Comparison of ENCODE assay signal across 11 cellular contexts in the genomic region with DNA sequence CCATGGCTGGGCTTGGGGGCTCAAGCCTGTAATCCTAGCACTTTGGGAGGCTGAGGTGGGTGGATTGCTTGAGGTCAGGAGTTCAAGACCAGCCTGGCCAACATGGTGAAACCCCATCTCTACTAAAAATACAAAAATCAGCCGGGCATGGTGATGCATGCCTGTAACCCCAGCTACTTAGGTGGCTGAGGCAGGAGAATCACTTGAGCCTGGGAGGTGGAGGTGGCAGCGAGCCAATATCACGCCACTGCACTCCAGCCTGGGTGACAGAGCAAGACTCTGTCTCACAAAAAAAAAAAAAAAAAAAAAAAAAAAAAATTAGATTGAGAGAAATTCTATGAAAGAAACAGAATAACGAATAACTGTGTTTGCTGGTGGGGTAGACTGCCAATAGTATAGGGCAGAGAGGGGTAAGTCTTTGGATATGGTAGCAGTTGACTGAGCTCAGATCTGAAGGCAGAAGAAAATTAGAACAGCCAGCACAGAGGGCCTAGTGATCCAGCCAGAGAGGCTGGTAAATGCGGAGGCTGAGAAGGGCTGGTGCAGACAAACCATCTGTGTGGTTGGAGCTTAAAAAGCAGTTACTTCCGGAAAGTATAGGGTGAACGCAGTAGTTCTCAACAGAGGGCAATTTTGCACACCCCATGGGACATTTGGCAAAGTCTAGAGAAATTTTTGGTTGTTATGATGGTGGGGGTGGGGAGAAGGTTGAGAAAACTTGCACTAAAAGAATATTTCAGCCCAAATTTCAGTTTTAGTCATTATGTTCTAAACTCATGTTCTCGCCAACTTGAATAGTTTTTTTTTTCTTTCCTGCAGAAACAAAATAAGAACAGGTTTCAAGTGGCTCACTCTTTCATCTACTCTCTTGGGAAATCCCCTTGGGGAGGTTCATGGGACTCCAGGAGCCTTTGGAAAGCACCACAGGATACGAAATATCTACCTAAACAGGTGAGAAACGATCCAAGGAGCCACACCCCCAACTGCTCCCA. TPM values are rescaled to one million over a fixed set of nuclear protein-coding genes. Genes with fewer than 3 reads are reported as not detected.
DNase-seq lines count a peak whose midpoint lies in the region; ATAC-seq and TF ChIP-seq lines count a peak whose summit lies in the region.
"Had no signal": no experiment of that assay in that cellular context is flagged by ENCODE, and none has a peak within 500 bp of the region (broad histone marks: within the 10 kb centered on the region; RNA-seq: fewer than 3 reads in every experiment).

No MANE protein-coding gene starts in this region.

- intact Hi-C loops in OCI-LY7 (cut with micrococcal nuclease; ENCODE audit: unreplicated experiment), result no loop called here

- POLR2A ChIA-PET in OCI-LY7 (lab: Charles Lee), result no interaction called here

- H3K9me2 ChIP-seq in OCI-LY7 (ENCODE audit: insufficient read depth, low read length), result no peaks in the 10 kb centered on the region

- peak; percentile 40 for ATAC-seq in activated naive CD8-positive, alpha-beta T cell treated with anti-CD3 and anti-CD28 coated beads, Interleukin-2, amount 50 U/mL, for 24 hours
- peak; percentile 86 for ATAC-seq in stimulated activated effector memory CD8-positive, alpha-beta T cell treated with anti-CD3 and anti-CD28 coated beads, Interleukin-12 subunit alpha, Interleukin-12 subunit beta, amount 100 ng/mL, for 72 hours
- ATAC-seq in HG03460 (IDR thresholded peaks at IDR 0.05; ENCODE audit: unreplicated experiment) (no peak), GM21381 (IDR thresholded peaks at IDR 0.05; ENCODE audit: unreplicated experiment) (no peak)

- H3K27ac ChIP-seq in OCI-LY7 (ENCODE audit: low read depth, low read length, poor library complexity, severe bottlenecking), result no peak overlapping the region
- H3K27ac ChIP-seq: epithelial cell of prostate, thoracic aorta had no signal

- H3K36me3 Mint-ChIP-seq in activated naive CD8-positive, alpha-beta T cell treated with anti-CD3 and anti-CD28 coated beads, Interleukin-2, amount 50 U/mL, for 24 hours (ENCODE audit: low read depth), result no peaks in the 10 kb centered on the region
- H3K36me3 Mint-ChIP-seq in stimulated activated effector memory CD8-positive, alpha-beta T cell treated with anti-CD3 and anti-CD28 coated beads, Interleukin-12 subunit alpha, Interleukin-12 subunit beta, amount 100 ng/mL, for 72 hours, result no peaks in the 10 kb centered on the region

- no TSS peak for BruUV-seq in OCI-LY7 (replicated peaks; lab: Mats Ljungman, UMichigan)

- TF ChIP-seq CTCF in OCI-LY7 (conservative IDR thresholded peaks at IDR 0.05; ENCODE audit: low read length), result no peak

- CTCF ChIA-PET in OCI-LY7 (lab: Charles Lee; ENCODE audit: unreplicated experiment), result no interaction called here

- H3K4me3 Mint-ChIP-seq in activated naive CD8-positive, alpha-beta T cell treated with anti-CD3 and anti-CD28 coated beads, Interleukin-2, amount 50 U/mL, for 24 hours, result peak overlapping the region; percentile 28
- H3K4me3 Mint-ChIP-seq in stimulated activated effector memory CD8-positive, alpha-beta T cell treated with anti-CD3 and anti-CD28 coated beads, Interleukin-12 subunit alpha, Interleukin-12 subunit beta, amount 100 ng/mL, for 72 hours, result peak overlapping the region; percentile 39

- H3K4me2 ChIP-seq in OCI-LY7 (ENCODE audit: low read length), result no peak overlapping the region

- H3K9me3 ChIP-seq in OCI-LY7 (ENCODE audit: low read length), result no peaks in the 10 kb centered on the region
- H3K9me3 ChIP-seq: thoracic aorta had no signal

- H3K4me1 ChIP-seq in OCI-LY7 (ENCODE audit: insufficient read depth, low read length, poor library complexity, severe bottlenecking), result no peaks in the 10 kb centered on the region

- H2AFZ ChIP-seq in OCI-LY7 (ENCODE audit: low read length), result no peak overlapping the region

- no peaks in the 10 kb centered on the region for H3K36me3 ChIP-seq in OCI-LY7 (ENCODE audit: insufficient read depth, low read length)
- H3K36me3 ChIP-seq: thoracic aorta had no signal

- H4K20me1 ChIP-seq in OCI-LY7 (ENCODE audit: insufficient read depth, low read length), result no peaks in the 10 kb centered on the region

- peaks cover 26% of the 10 kb centered on the region for H3K27me3 Mint-ChIP-seq in activated naive CD8-positive, alpha-beta T cell treated with anti-CD3 and anti-CD28 coated beads, Interleukin-2, amount 50 U/mL, for 24 hours

- H3K4me3 ChIP-seq in OCI-LY7 (ENCODE audit: low read depth, low read length, poor library complexity, severe bottlenecking), result no peak overlapping the region
- H3K4me3 ChIP-seq: thoracic aorta had no signal

- peaks cover 11% of the 10 kb centered on the region for H3K4me1 Mint-ChIP-seq in activated naive CD8-positive, alpha-beta T cell treated with anti-CD3 and anti-CD28 coated beads, Interleukin-2, amount 50 U/mL, for 24 hours
- H3K4me1 Mint-ChIP-seq in stimulated activated effector memory CD8-positive, alpha-beta T cell treated with anti-CD3 and anti-CD28 coated beads, Interleukin-12 subunit alpha, Interleukin-12 subunit beta, amount 100 ng/mL, for 72 hours, result peaks cover 14% of the 10 kb centered on the region

- peak; percentile 37 for DNase-seq in NCI-H82 (lab: John Stamatoyannopoulos, UW)
- DNase-seq in NCI-H82 treated with DMSO at 0.1 percent for 48 hours (lab: John Stamatoyannopoulos, UW; ENCODE audit: unreplicated experiment), result no peak
- peak; percentile 16 for DNase-seq in NCI-H524 treated with DMSO at 0.1 percent for 48 hours (lab: John Stamatoyannopoulos, UW)
- peak; percentile 4 for DNase-seq in activated naive CD8-positive, alpha-beta T cell treated with anti-CD3 and anti-CD28 coated beads, Interleukin-2, amount 50 U/mL, for 24 hours
- peak in 1 of 2 donors; percentile 52 for DNase-seq in stimulated activated effector memory CD8-positive, alpha-beta T cell treated with anti-CD3 and anti-CD28 coated beads, Interleukin-12 subunit alpha, Interleukin-12 subunit beta, amount 100 ng/mL, for 72 hours (ENCODE audit: low spot score in 2 of 2)
- no peak for DNase-seq in OCI-LY7 (ENCODE audit: low spot score)

- H3K9me3 Mint-ChIP-seq in activated naive CD8-positive, alpha-beta T cell treated with anti-CD3 and anti-CD28 coated beads, Interleukin-2, amount 50 U/mL, for 24 hours, result no peaks in the 10 kb centered on the region
- H3K9me3 Mint-ChIP-seq in stimulated activated effector memory CD8-positive, alpha-beta T cell treated with anti-CD3 and anti-CD28 coated beads, Interleukin-12 subunit alpha, Interleukin-12 subunit beta, amount 100 ng/mL, for 72 hours, result no peaks in the 10 kb centered on the region

- peak overlapping the region; percentile 68 for H3K27ac Mint-ChIP-seq in activated naive CD8-positive, alpha-beta T cell treated with anti-CD3 and anti-CD28 coated beads, Interleukin-2, amount 50 U/mL, for 24 hours
- H3K27ac Mint-ChIP-seq in stimulated activated effector memory CD8-positive, alpha-beta T cell treated with anti-CD3 and anti-CD28 coated beads, Interleukin-12 subunit alpha, Interleukin-12 subunit beta, amount 100 ng/mL, for 72 hours, result peak overlapping the region; percentile 73

- H3K79me2 ChIP-seq in OCI-LY7 (ENCODE audit: insufficient read depth, low read depth, low read length), result no peaks in the 10 kb centered on the region

RNA-seq across cellular contexts. Expression of gene HORMAD2, which starts 1.6 kb away (rescaled TPM):
- total RNA-seq in OCI-LY7 (2014; rRNA removed; shearing (Covaris generic)), result 0.39 TPM in 1 of 2 replicates, not detected in the other
- not detected in 2 replicates for total RNA-seq in OCI-LY7 (2022)
- total RNA-seq: RPMI7951, thoracic aorta had no signal

Comparison
In these comparisons a context has a peak if more than half of its experiments do, and no peak if none do; other contexts are left out.
1. DNase-seq: peak in NCI-H82 (single experiment), NCI-H524 treated with DMSO at 0.1 percent for 48 hours (single experiment) and activated naive CD8-positive, alpha-beta T cell treated with anti-CD3 and anti-CD28 coated beads, Interleukin-2, amount 50 U/mL, for 24 hours (single experiment); none in NCI-H82 treated with DMSO at 0.1 percent for 48 hours (single experiment) and OCI-LY7 (single experiment).
2. ATAC-seq: peak in activated naive CD8-positive, alpha-beta T cell treated with anti-CD3 and anti-CD28 coated beads, Interleukin-2, amount 50 U/mL, for 24 hours (single experiment) and stimulated activated effector memory CD8-positive, alpha-beta T cell treated with anti-CD3 and anti-CD28 coated beads, Interleukin-12 subunit alpha, Interleukin-12 subunit beta, amount 100 ng/mL, for 72 hours (single experiment); none in HG03460 (single experiment) and GM21381 (single experiment).